3 cellular contexts compared by ENCODE assay signal in the genomic region with DNA sequence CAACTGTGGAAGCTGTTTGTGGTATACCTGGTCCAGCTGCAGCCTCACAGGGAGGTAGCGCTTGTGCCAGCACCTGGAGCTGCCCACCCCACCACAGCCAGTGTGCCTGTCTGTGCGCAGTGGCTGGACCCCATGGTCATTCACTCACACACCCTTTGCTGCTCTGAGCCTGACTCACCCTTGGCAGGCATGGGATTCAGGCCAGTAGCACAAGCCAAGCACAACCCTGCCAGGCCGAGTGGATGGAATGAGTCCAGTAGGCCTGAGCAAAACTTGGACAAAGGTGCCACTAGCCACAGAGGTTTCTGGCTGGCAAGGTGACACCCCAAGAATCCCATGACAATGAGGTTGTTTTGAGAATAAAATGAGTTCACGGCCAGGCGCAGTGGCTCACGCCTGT.
TF ChIP-seq lines count a peak whose summit lies in the region.

No MANE protein-coding gene starts in this region.

TF ChIP-seq in SK-N-SH treated with all-trans-retinoic acid at 6 μM for 48 hours, 23 proteins besides CTCF, POLR2A, EP300 and RAD21 (continues in another document):
- no peak for TF ChIP-seq TCF4 (CRISPR knock-in tag; IDR thresholded peaks at IDR 0.05; ENCODE audit: borderline replicate concordance)
- no peak for TF ChIP-seq ESRRG (CRISPR knock-in tag; IDR thresholded peaks at IDR 0.05)
- TF ChIP-seq, protein P1, sequence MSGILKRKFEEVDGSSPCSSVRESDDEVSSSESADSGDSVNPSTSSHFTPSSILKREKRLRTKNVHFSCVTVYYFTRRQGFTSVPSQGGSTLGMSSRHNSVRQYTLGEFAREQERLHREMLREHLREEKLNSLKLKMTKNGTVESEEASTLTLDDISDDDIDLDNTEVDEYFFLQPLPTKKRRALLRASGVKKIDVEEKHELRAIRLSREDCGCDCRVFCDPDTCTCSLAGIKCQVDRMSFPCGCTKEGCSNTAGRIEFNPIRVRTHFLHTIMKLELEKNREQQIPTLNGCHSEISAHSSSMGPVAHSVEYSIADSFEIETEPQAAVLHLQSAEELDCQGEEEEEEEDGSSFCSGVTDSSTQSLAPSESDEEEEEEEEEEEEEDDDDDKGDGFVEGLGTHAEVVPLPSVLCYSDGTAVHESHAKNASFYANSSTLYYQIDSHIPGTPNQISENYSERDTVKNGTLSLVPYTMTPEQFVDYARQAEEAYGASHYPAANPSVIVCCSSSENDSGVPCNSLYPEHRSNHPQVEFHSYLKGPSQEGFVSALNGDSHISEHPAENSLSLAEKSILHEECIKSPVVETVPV (CRISPR knock-in tag; IDR thresholded peaks at IDR 0.05) = no peak
- no peak for TF ChIP-seq SNAI2 (CRISPR knock-in tag; IDR thresholded peaks at IDR 0.05)
- no peak for TF ChIP-seq ZNF8 (CRISPR knock-in tag; IDR thresholded peaks at IDR 0.05)
- no peak for TF ChIP-seq BACH2 (CRISPR knock-in tag; IDR thresholded peaks at IDR 0.05; ENCODE audit: borderline replicate concordance)
- TF ChIP-seq RARB (CRISPR knock-in tag; IDR thresholded peaks at IDR 0.05) = no peak
- no peak for TF ChIP-seq OSR1 (CRISPR knock-in tag; IDR thresholded peaks at IDR 0.05)
- TF ChIP-seq ZNF565 (CRISPR knock-in tag; conservative IDR thresholded peaks at IDR 0.05; ENCODE audit: low read depth) = no peak
- TF ChIP-seq CSDC2 (CRISPR knock-in tag; IDR thresholded peaks at IDR 0.05) = no peak
- TF ChIP-seq ZC3H10 (CRISPR knock-in tag; IDR thresholded peaks at IDR 0.05) = no peak
- TF ChIP-seq ZFP30 (CRISPR knock-in tag; IDR thresholded peaks at IDR 0.05) = no peak
- no peak for TF ChIP-seq PPARA (CRISPR knock-in tag; IDR thresholded peaks at IDR 0.05; ENCODE audit: borderline replicate concordance)
- no peak for TF ChIP-seq ARNTL (CRISPR knock-in tag; IDR thresholded peaks at IDR 0.05; ENCODE audit: borderline replicate concordance, low read depth)
- TF ChIP-seq, protein P2, sequence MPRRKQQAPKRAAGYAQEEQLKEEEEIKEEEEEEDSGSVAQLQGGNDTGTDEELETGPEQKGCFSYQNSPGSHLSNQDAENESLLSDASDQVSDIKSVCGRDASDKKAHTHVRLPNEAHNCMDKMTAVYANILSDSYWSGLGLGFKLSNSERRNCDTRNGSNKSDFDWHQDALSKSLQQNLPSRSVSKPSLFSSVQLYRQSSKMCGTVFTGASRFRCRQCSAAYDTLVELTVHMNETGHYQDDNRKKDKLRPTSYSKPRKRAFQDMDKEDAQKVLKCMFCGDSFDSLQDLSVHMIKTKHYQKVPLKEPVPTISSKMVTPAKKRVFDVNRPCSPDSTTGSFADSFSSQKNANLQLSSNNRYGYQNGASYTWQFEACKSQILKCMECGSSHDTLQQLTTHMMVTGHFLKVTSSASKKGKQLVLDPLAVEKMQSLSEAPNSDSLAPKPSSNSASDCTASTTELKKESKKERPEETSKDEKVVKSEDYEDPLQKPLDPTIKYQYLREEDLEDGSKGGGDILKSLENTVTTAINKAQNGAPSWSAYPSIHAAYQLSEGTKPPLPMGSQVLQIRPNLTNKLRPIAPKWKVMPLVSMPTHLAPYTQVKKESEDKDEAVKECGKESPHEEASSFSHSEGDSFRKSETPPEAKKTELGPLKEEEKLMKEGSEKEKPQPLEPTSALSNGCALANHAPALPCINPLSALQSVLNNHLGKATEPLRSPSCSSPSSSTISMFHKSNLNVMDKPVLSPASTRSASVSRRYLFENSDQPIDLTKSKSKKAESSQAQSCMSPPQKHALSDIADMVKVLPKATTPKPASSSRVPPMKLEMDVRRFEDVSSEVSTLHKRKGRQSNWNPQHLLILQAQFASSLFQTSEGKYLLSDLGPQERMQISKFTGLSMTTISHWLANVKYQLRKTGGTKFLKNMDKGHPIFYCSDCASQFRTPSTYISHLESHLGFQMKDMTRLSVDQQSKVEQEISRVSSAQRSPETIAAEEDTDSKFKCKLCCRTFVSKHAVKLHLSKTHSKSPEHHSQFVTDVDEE (CRISPR knock-in tag; IDR thresholded peaks at IDR 0.05) = no peak
- TF ChIP-seq GLIS3 (CRISPR knock-in tag; IDR thresholded peaks at IDR 0.05) = no peak
- no peak for TF ChIP-seq TOX (CRISPR knock-in tag; IDR thresholded peaks at IDR 0.05; ENCODE audit: borderline replicate concordance)

TF ChIP-seq in SK-N-SH, 30 proteins besides CTCF, POLR2A, EP300 and RAD21:
- TF ChIP-seq EZH2phosphoT487 (IDR thresholded peaks at IDR 0.05; ENCODE audit: borderline replicate concordance, low read depth) (no peak), FOXM1 (IDR thresholded peaks at IDR 0.05; ENCODE audit: low read depth) (no peak), GABPA (IDR thresholded peaks at IDR 0.05; ENCODE audit: low read depth) (no peak), ELF1 (IDR thresholded peaks at IDR 0.05) (no peak), POLR2AphosphoS5 (IDR thresholded peaks at IDR 0.05; ENCODE audit: low read depth, low read length) (no peak), FOXJ3 (CRISPR knock-in tag; IDR thresholded peaks at IDR 0.05) (no peak), TAF1 (IDR thresholded peaks at IDR 0.05; ENCODE audit: borderline replicate concordance, low read depth, low read length) (no peak), NRF1 (IDR thresholded peaks at IDR 0.05; ENCODE audit: low read depth, low read length) (no peak), SIN3A (IDR thresholded peaks at IDR 0.05; ENCODE audit: borderline replicate concordance, low read depth, low read length) (no peak), RXRA (IDR thresholded peaks at IDR 0.05; ENCODE audit: borderline replicate concordance, low read depth) (no peak), MEF2A (IDR thresholded peaks at IDR 0.05; ENCODE audit: borderline replicate concordance, low read depth) (no peak)
- TF ChIP-seq, protein P3, sequence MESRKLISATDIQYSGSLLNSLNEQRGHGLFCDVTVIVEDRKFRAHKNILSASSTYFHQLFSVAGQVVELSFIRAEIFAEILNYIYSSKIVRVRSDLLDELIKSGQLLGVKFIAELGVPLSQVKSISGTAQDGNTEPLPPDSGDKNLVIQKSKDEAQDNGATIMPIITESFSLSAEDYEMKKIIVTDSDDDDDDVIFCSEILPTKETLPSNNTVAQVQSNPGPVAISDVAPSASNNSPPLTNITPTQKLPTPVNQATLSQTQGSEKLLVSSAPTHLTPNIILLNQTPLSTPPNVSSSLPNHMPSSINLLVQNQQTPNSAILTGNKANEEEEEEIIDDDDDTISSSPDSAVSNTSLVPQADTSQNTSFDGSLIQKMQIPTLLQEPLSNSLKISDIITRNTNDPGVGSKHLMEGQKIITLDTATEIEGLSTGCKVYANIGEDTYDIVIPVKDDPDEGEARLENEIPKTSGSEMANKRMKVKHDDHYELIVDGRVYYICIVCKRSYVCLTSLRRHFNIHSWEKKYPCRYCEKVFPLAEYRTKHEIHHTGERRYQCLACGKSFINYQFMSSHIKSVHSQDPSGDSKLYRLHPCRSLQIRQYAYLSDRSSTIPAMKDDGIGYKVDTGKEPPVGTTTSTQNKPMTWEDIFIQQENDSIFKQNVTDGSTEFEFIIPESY (IDR thresholded peaks at IDR 0.05; ENCODE audit: borderline replicate concordance, low read depth) = no peak
- TF ChIP-seq, protein P4, sequence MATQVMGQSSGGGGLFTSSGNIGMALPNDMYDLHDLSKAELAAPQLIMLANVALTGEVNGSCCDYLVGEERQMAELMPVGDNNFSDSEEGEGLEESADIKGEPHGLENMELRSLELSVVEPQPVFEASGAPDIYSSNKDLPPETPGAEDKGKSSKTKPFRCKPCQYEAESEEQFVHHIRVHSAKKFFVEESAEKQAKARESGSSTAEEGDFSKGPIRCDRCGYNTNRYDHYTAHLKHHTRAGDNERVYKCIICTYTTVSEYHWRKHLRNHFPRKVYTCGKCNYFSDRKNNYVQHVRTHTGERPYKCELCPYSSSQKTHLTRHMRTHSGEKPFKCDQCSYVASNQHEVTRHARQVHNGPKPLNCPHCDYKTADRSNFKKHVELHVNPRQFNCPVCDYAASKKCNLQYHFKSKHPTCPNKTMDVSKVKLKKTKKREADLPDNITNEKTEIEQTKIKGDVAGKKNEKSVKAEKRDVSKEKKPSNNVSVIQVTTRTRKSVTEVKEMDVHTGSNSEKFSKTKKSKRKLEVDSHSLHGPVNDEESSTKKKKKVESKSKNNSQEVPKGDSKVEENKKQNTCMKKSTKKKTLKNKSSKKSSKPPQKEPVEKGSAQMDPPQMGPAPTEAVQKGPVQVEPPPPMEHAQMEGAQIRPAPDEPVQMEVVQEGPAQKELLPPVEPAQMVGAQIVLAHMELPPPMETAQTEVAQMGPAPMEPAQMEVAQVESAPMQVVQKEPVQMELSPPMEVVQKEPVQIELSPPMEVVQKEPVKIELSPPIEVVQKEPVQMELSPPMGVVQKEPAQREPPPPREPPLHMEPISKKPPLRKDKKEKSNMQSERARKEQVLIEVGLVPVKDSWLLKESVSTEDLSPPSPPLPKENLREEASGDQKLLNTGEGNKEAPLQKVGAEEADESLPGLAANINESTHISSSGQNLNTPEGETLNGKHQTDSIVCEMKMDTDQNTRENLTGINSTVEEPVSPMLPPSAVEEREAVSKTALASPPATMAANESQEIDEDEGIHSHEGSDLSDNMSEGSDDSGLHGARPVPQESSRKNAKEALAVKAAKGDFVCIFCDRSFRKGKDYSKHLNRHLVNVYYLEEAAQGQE (IDR thresholded peaks at IDR 0.05; ENCODE audit: low read depth, low read length) = no peak

TF ChIP-seq in WTC11, 78 proteins besides CTCF, POLR2A, EP300 and RAD21:
- no peak for TF ChIP-seq SMAD4 (CRISPR knock-in tag; IDR thresholded peaks at IDR 0.05)
- no peak for TF ChIP-seq TCF7 (CRISPR knock-in tag; IDR thresholded peaks at IDR 0.05; ENCODE audit: low read depth)
- TF ChIP-seq MXD4 (CRISPR knock-in tag; IDR thresholded peaks at IDR 0.05; ENCODE audit: borderline replicate concordance) = no peak
